Comparison of ENCODE assay signal across 20 cellular contexts in genomic region chr17:82028246-82028645, GRCh38.
A peak's percentile ranks its signal among the peaks of the same experiment; 100 is the strongest.
DNase-seq lines count a peak whose midpoint lies in the region; FAIRE-seq and TF ChIP-seq lines count a peak whose summit lies in the region.
"Had no signal": no experiment of that assay in that cellular context is flagged by ENCODE, and none has a peak within 500 bp of the region (broad histone marks: within the 10 kb centered on the region; RNA-seq: fewer than 3 reads in every experiment).

No MANE protein-coding gene starts in this region.

- no peak overlapping the region for H2AFZ ChIP-seq in OCI-LY3 (ENCODE audit: low read depth, low read length)

- no peaks in the 10 kb centered on the region for H3K27me3 ChIP-seq in OCI-LY3 (ENCODE audit: low read depth, low read length)
- H3K27me3 ChIP-seq: BE2C had no signal

- H3K27ac ChIP-seq in OCI-LY3 (ENCODE audit: low read length) (peak overlapping the region; percentile 64), VCaP (peak overlapping the region; percentile 98; the same call in 1 of the 2 replicates)
- H3K27ac ChIP-seq: A549, BLaER1 had no signal

- no peaks in the 10 kb centered on the region for H4K20me1 ChIP-seq in OCI-LY3 (ENCODE audit: insufficient read depth, low read length)

- no peaks in the 10 kb centered on the region for H3K36me3 ChIP-seq in OCI-LY3 (replicated peaks; ENCODE audit: low read depth, low read length)
- H3K36me3 ChIP-seq: BE2C had no signal

- peak overlapping the region; percentile 70 for H3K4me2 ChIP-seq in OCI-LY3 (ENCODE audit: low read length)
- H3K4me2 ChIP-seq: A549, BLaER1 had no signal

- peak; percentile 35 for FAIRE-seq in urothelium cell line (lab: Jason Lieb, UNC)
- FAIRE-seq: A549, GM12891, GM19239 had no signal

- H3K79me2 ChIP-seq in OCI-LY3 (ENCODE audit: low read length): no peaks in the 10 kb centered on the region

- peak overlapping the region; percentile 52 for H3K4me3 ChIP-seq in OCI-LY3 (ENCODE audit: low read length)
- H3K4me3 ChIP-seq: A549, BLaER1 had no signal

- no peaks in the 10 kb centered on the region for H3K9me3 ChIP-seq in OCI-LY3 (ENCODE audit: insufficient read depth, low read length)
- H3K9me3 ChIP-seq: A549, BE2C, BLaER1 had no signal

- DNase-seq in urothelium cell line (ENCODE audit: low spot score): no peak
- no peak for DNase-seq in GDM1 (lab: John Stamatoyannopoulos, UW)
- no peak for DNase-seq in AG08395 (ENCODE audit: low spot score)
- DNase-seq: BE2C; CD4-positive, alpha-beta memory T cell; CD4-positive, CD25-positive, alpha-beta regulatory T cell; CD8-positive, alpha-beta memory T cell; COR-L47; DMS 273 treated with DMSO at 0.1 percent for 48 hours; DMS153; DMS53; DMS79; EL; GF-D8 had no signal

- TF ChIP-seq CTCF in OCI-LY3 (IDR thresholded peaks at IDR 0.05; ENCODE audit: low read depth, low read length): no peak
- TF ChIP-seq CTCF in VCaP (conservative IDR thresholded peaks at IDR 0.05): no peak

- H3K4me1 ChIP-seq in OCI-LY3 (ENCODE audit: low read length): peaks cover 30% of the 10 kb centered on the region
- H3K4me1 ChIP-seq: BE2C had no signal

- peak overlapping the region; percentile 37; the same call in 1 of the 2 replicates for H3K9ac ChIP-seq in OCI-LY3 (ENCODE audit: low read length)
- H3K9ac ChIP-seq: BLaER1 had no signal
